8 cellular contexts compared by ENCODE assay signal in the genomic region with DNA sequence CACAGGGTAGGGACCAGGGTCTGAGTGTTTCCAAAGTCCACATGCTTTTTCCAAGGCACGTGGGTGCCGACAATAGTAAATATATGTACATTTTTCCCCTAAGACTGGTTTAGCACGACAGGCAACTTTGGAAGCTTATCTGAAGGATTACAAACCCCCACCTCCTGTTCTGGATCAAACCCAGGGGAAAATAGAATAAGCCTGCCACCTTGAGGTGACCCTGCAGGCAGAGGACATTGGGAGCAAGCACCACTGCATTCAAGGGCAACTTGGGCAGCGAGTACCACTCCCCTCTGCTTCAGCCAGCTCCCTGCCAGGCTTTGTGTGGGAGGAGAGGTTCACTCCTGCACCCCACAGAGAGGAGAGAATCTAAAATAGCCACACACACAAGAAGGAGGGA.
DNase-seq lines count a peak whose midpoint lies in the region; ATAC-seq and TF ChIP-seq lines count a peak whose summit lies in the region.

No MANE protein-coding gene starts in this region.

- H3K27ac ChIP-seq in WERI-Rb-1 = no peak overlapping the region

- no peaks in the 10 kb centered on the region for H3K27me3 ChIP-seq in WERI-Rb-1 (ENCODE audit: insufficient read depth, low read depth, severe bottlenecking)

- peak; percentile 80 for TF ChIP-seq CTCF in WERI-Rb-1 (IDR thresholded peaks at IDR 0.05; ENCODE audit: low read depth, low read length)

- ATAC-seq in GM21515 (IDR thresholded peaks at IDR 0.05; ENCODE audit: unreplicated experiment) (no peak), HG02840 (IDR thresholded peaks at IDR 0.05; ENCODE audit: low FRiP score, unreplicated experiment) (no peak), GM21717 (IDR thresholded peaks at IDR 0.05; ENCODE audit: unreplicated experiment) (no peak)

- no peaks in the 10 kb centered on the region for H3K36me3 ChIP-seq in WERI-Rb-1

- H3K4me3 ChIP-seq in WERI-Rb-1 (ENCODE audit: low read depth, low read length) = no peak overlapping the region

- H3K9me3 ChIP-seq in WERI-Rb-1 (ENCODE audit: severe bottlenecking) = no peaks in the 10 kb centered on the region

- DNase-seq in ELF-1 (ENCODE audit: low read depth, low spot score) (peak; percentile 42), NAMALWA (ENCODE audit: low spot score) (peak; percentile 24), WERI-Rb-1 (peak; percentile 81), islet precursor cell (peak; percentile 76), putamen (ENCODE audit: low spot score) (no peak)
